1 cellular context compared by ENCODE assay signal in genomic region chr10:126421745-126422144, GRCh38.
TF ChIP-seq lines count a peak whose summit lies in the region.

No MANE protein-coding gene starts in this region.

TF ChIP-seq in GM23338, 12 proteins besides CTCF, POLR2A, EP300 and RAD21 (continued from another document):
- TF ChIP-seq REST (IDR thresholded peaks at IDR 0.05; ENCODE audit: unreplicated experiment) (no peak), NANOG (IDR thresholded peaks at IDR 0.05; ENCODE audit: borderline replicate concordance) (no peak), EZH2phosphoT487 (IDR thresholded peaks at IDR 0.05; ENCODE audit: unreplicated experiment) (no peak), EZH2 (IDR thresholded peaks at IDR 0.05; ENCODE audit: low read depth, unreplicated experiment) (no peak)
